8 cellular contexts compared by ENCODE assay signal in genomic region chr5:54753034-54753433, GRCh38.
A peak's percentile ranks its signal among the peaks of the same experiment; 100 is the strongest.
DNase-seq lines count a peak whose midpoint lies in the region; FAIRE-seq and TF ChIP-seq lines count a peak whose summit lies in the region.

No MANE protein-coding gene starts in this region.

- TF ChIP-seq CTCF in fibroblast of villous mesenchyme (IDR thresholded peaks at IDR 0.05; ENCODE audit: insufficient read depth, low read depth, low read length) = no peak

- no peak overlapping the region for H3K4me3 ChIP-seq in fibroblast of villous mesenchyme (ENCODE audit: low read depth, low read length)

- no peak for TF ChIP-seq POLR2A in GM12892 (IDR thresholded peaks at IDR 0.05; ENCODE audit: low read depth, low read length)

- FAIRE-seq in GM12892 (lab: Jason Lieb, UNC) = no peak

- DNase-seq in GM12892 (ENCODE audit: insufficient read length) (peak; percentile 7), H4 (ENCODE audit: low spot score) (peak; percentile 34), NAMALWA (ENCODE audit: low spot score) (peak; percentile 40), fibroblast of villous mesenchyme (ENCODE audit: low read depth) (peak; percentile 66), NCI-H748 treated with DMSO at 0.1 percent for 48 hours (lab: John Stamatoyannopoulos, UW) (no peak), NCI-H1436 treated with DMSO at 0.1 percent for 48 hours (lab: John Stamatoyannopoulos, UW) (no peak), T1000 (lab: John Stamatoyannopoulos, UW) (no peak), activated gamma-delta T cell treated with Interleukin-2 at 50 U/mL for 16 hours (no peak)

Comparison
In these comparisons a context has a peak if more than half of its experiments do, and no peak if none do; other contexts are left out.
1. DNase-seq: peak in GM12892 (single experiment), H4 (single experiment), NAMALWA (single experiment) and fibroblast of villous mesenchyme (single experiment); none in NCI-H748 treated with DMSO at 0.1 percent for 48 hours (single experiment), NCI-H1436 treated with DMSO at 0.1 percent for 48 hours (single experiment), T1000 (single experiment) and activated gamma-delta T cell treated with Interleukin-2 at 50 U/mL for 16 hours (single experiment).